In genomic region chr2:666441-666840, GRCh38 we compare ENCODE assay signal across 1 cellular context.
TF ChIP-seq lines count a peak whose summit lies in the region.

No MANE protein-coding gene starts in this region.

TF ChIP-seq in IMR-90, 13 proteins besides CTCF, POLR2A, EP300 and RAD21 (continued from another document):
- TF ChIP-seq ELK1 (IDR thresholded peaks at IDR 0.05; ENCODE audit: borderline replicate concordance, low read depth, low read length) (no peak), USF2 (IDR thresholded peaks at IDR 0.05; ENCODE audit: low read depth, low read length) (no peak), CEBPB (IDR thresholded peaks at IDR 0.05; ENCODE audit: low read depth, low read length) (no peak), RFX5 (IDR thresholded peaks at IDR 0.05; ENCODE audit: low read depth, low read length) (no peak)
TF ChIP-seq in IMR-90: peak in this region for 0.
